ENCODE assay signal across 8 cellular contexts in the genomic region with DNA sequence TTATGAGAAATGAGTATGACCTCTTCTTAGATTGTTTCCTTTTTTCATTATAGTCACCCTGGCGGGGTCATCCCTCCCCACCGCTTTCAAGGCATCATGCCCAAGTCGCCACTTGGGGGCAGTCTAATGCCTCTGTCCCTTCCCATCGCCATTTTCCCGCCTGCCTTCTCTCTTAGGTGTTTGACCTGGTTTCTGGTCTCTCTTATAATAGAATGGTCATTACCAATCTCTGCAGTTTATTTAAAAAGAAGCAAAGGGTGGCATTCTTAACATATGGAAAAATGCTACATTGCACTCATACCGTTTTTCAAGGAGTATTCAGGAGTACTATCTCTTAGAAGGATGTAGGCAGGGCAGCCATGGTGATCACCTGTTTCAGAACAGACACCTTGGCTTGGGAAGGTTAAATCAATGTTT. TPM values are rescaled to one million over a fixed set of nuclear protein-coding genes. Genes with fewer than 3 reads are reported as not detected.
DNase-seq lines count a peak whose midpoint lies in the region; ATAC-seq and TF ChIP-seq lines count a peak whose summit lies in the region.

No MANE protein-coding gene starts in this region.

- peak; percentile 83 for ATAC-seq in HG02885 (IDR thresholded peaks at IDR 0.05; ENCODE audit: poor library complexity, unreplicated experiment)
- peak; percentile 38 to 65 for ATAC-seq in activated CD4-positive, CD25-positive, alpha-beta regulatory T cell treated with anti-CD3 and anti-CD28 coated beads, Interleukin-2, amount 50 U/mL, for 24 hours
- ATAC-seq in left lung: peak; percentile 72
- ATAC-seq in GM21447 (IDR thresholded peaks at IDR 0.05; ENCODE audit: unreplicated experiment): no peak

- peaks cover 4 to 28% of the 10 kb centered on the region in 2 donors for H3K4me1 ChIP-seq in left lung

- DNase-seq in ELR (ENCODE audit: low read depth) (peak; percentile 67), NCI-H345 treated with DMSO at 0.1 percent for 48 hours (lab: John Stamatoyannopoulos, UW; ENCODE audit: unreplicated experiment) (peak; percentile 68), cerebellum (ENCODE audit: low spot score) (peak; percentile 33), left lung (peak; percentile 61 to 78)
- DNase-seq in stimulated activated CD4-positive, alpha-beta T cell treated with anti-CD3 and anti-CD28 coated beads, TNF-alpha, amount 100 ng/mL, for 48 hours (ENCODE audit: low read depth in 3 of 3): peak; percentile 52 to 68 (median 54)

- intact Hi-C loops in left lung (cut with DNase I): no loop called here

- TF ChIP-seq CTCF in left lung (IDR thresholded peaks at IDR 0.05): peak; percentile 70 to 82

- no peaks in the 10 kb centered on the region for H3K9me3 ChIP-seq in left lung

- no peak overlapping the region for H3K27ac ChIP-seq in left lung

- no peak overlapping the region for H3K4me3 ChIP-seq in left lung

- H3K36me3 ChIP-seq in left lung: no peaks in the 10 kb centered on the region

- no peaks in the 10 kb centered on the region for H3K27me3 ChIP-seq in left lung

RNA-seq across cellular contexts. Expression of gene OVAAL, which starts 25.2 kb away (rescaled TPM):
- total RNA-seq in cerebellum (not detected), left lung (not detected)

RNA-seq across cellular contexts. Expression of gene ACBD6, which starts 31.2 kb away (rescaled TPM):
- total RNA-seq in cerebellum (63.2 TPM), left lung (10 to 100 TPM; 26.5 to 36.2 TPM)
